In genomic region chr5:14946813-14947640, GRCh38 we compare ENCODE assay signal across 8 cellular contexts.
DNase-seq lines count a peak whose midpoint lies in the region; ATAC-seq and TF ChIP-seq lines count a peak whose summit lies in the region.

No MANE protein-coding gene starts in this region.

- no peaks in the 10 kb centered on the region for H3K9me3 ChIP-seq in right lobe of liver

- no peak for TF ChIP-seq POLR2A in right lobe of liver (IDR thresholded peaks at IDR 0.05)

- 21% methylated on average over 4 of the region's 4 CpGs for WGBS in right lobe of liver (ENCODE audit: insufficient coverage, low coverage, low lambda C conversion rate, missing lambda C conversion rate)

- no peak overlapping the region for H3K4me3 ChIP-seq in AG10803 (ENCODE audit: low read length)
- H3K4me3 ChIP-seq in astrocyte of the cerebellum (ENCODE audit: low read depth, low read length): no peak overlapping the region
- H3K4me3 ChIP-seq in right lobe of liver: no peak overlapping the region

- in situ Hi-C loops in astrocyte of the cerebellum (cut with HindIII; ENCODE audit: low sequenced_read_pairs): no loop called here

- H3K36me3 ChIP-seq in right lobe of liver: no peaks in the 10 kb centered on the region

- TF ChIP-seq CTCF in AG10803 (conservative IDR thresholded peaks at IDR 0.05; ENCODE audit: low read length): peak; percentile 41
- TF ChIP-seq CTCF in GM12873 (IDR thresholded peaks at IDR 0.05; ENCODE audit: insufficient read depth, low read depth, low read length, missing control alignments): peak; percentile 51
- TF ChIP-seq CTCF in astrocyte of the cerebellum (IDR thresholded peaks at IDR 0.05; ENCODE audit: low read depth, low read length, missing control alignments): peak; percentile 16
- peak; percentile 42 to 56 (median 48) for TF ChIP-seq CTCF in right lobe of liver (IDR thresholded peaks at IDR 0.05)

- no peak overlapping the region for H3K27ac ChIP-seq in right lobe of liver

- ATAC-seq in HG02870 (IDR thresholded peaks at IDR 0.05; ENCODE audit: unreplicated experiment): peak; percentile 72
- ATAC-seq in right lobe of liver: peak; percentile 84 to 92 (median 88)
- ATAC-seq in HG03135 (IDR thresholded peaks at IDR 0.05; ENCODE audit: unreplicated experiment): no peak
- ATAC-seq in GM21717 (IDR thresholded peaks at IDR 0.05; ENCODE audit: unreplicated experiment): no peak

- intact Hi-C loops in right lobe of liver (cut with DNase I): no loop called here

- no peaks in the 10 kb centered on the region for H3K27me3 ChIP-seq in right lobe of liver

- peaks cover 0 to 5% (median 0%) of the 10 kb centered on the region in 4 donors for H3K4me1 ChIP-seq in right lobe of liver

- peak; percentile 31 for DNase-seq in AG10803 (ENCODE audit: low read depth)
- DNase-seq in NCI-H82 treated with DMSO at 0.1 percent for 48 hours (lab: John Stamatoyannopoulos, UW; ENCODE audit: unreplicated experiment): peak; percentile 2
- DNase-seq in astrocyte of the cerebellum (ENCODE audit: low read depth): no peak
- DNase-seq in right lobe of liver: no peak

Comparison
In these comparisons a context has a peak if more than half of its experiments do, and no peak if none do; other contexts are left out.
1. DNase-seq: peak in AG10803 (single experiment) and NCI-H82 treated with DMSO at 0.1 percent for 48 hours (single experiment); none in astrocyte of the cerebellum (single experiment) and right lobe of liver (0 of 3).
2. ATAC-seq: peak in HG02870 (single experiment) and right lobe of liver (4 of 4); none in HG03135 (single experiment) and GM21717 (single experiment).
3. Peak in every context shown above with its lines, with median percentiles within 50 percentile points of each other: CTCF ChIP-seq.